Comparison of ENCODE assay signal across 8 cellular contexts in the genomic region with DNA sequence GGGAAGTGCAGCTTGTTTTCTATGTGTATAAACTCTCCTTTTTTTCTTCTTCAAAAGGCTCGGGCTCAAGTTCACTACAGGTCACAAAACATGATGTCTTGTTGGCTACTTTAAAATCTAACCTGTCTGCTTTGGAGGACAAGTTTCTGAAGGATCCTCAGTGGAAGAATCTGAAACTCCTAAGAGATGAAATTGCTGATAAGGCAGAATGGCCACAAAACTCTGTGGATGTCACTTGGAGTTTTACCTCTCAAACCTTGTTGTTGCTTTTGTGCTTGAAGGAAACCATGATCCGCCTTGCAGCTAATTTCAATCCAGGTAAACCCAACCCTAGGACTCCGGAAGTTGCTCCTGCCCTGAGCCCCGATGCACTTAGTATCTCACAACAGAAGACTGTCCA.
"Had no signal": no experiment of that assay in that cellular context is flagged by ENCODE, and none has a peak within 500 bp of the region (broad histone marks: within the 10 kb centered on the region; RNA-seq: fewer than 3 reads in every experiment).

No MANE protein-coding gene starts in this region.

- ATAC-seq: GM23338, HCT116 had no signal

- H3K9me3 ChIP-seq: HAP-1 had no signal

- H3K27ac ChIP-seq: HL-60 had no signal

- DNase-seq: H7, HFFc6, KG1 had no signal

- H3K27ac Mint-ChIP-seq: HFFc6, IgD-negative memory B cell had no signal

- H2AFZ ChIP-seq: GM23338 had no signal

- H3K27me3 Mint-ChIP-seq: IgD-negative memory B cell had no signal

- H3K4me3 ChIP-seq: GM23338, HAP-1 had no signal

- H3K4me2 ChIP-seq: GM23338 had no signal

- H3K9me3 Mint-ChIP-seq: HFFc6, IgD-negative memory B cell had no signal

- H3K4me3 Mint-ChIP-seq: GM23338, HFFc6, IgD-negative memory B cell had no signal
